In genomic region chr1:224380003-224380402, GRCh38 we compare ENCODE assay signal across 9 cellular contexts. TPM values are rescaled to one million over a fixed set of nuclear protein-coding genes. Genes with fewer than 3 reads are reported as not detected.
DNase-seq lines count a peak whose midpoint lies in the region; ATAC-seq and TF ChIP-seq lines count a peak whose summit lies in the region.
"Had no signal": no experiment of that assay in that cellular context is flagged by ENCODE, and none has a peak within 500 bp of the region (broad histone marks: within the 10 kb centered on the region; RNA-seq: fewer than 3 reads in every experiment).

No MANE protein-coding gene starts in this region.

- H3K27ac ChIP-seq in BLaER1, result no peak overlapping the region
- H3K27ac ChIP-seq: VCaP had no signal

- peaks cover 22% of the 10 kb centered on the region for H3K4me1 ChIP-seq in BLaER1

- H3K9me3 ChIP-seq in BLaER1, result no peaks in the 10 kb centered on the region

- peak overlapping the region; percentile 59 for H3K4me2 ChIP-seq in BLaER1

- H3K27me3 ChIP-seq in BLaER1, result no peaks in the 10 kb centered on the region

- no peak overlapping the region for H3K4me3 ChIP-seq in BLaER1

- TF ChIP-seq CTCF in GM20000 (IDR thresholded peaks at IDR 0.05; ENCODE audit: extremely low read depth, missing control alignments), result no peak

- peak; percentile 76 for ATAC-seq in HG03575 (IDR thresholded peaks at IDR 0.05; ENCODE audit: extremely low read depth, insufficient number of reproducible peaks, low FRiP score, unreplicated experiment)

- no peak overlapping the region for H3K9ac ChIP-seq in BLaER1

- peaks cover 42% of the 10 kb centered on the region for H3K36me3 ChIP-seq in BLaER1

- in situ Hi-C loops in ACHN (cut with HindIII; ENCODE audit: low pct_ligation_motif_present, low pct_unique_long_range_greater_than_20kb, low sequenced_read_pairs), result no loop called here

- peaks cover 47% of the 10 kb centered on the region for H4K20me1 ChIP-seq in BLaER1

- DNase-seq in GM20000 (ENCODE audit: low spot score) (peak; percentile 36), activated T-cell treated with anti-CD3 and anti-CD28 coated beads for 48 hours (ENCODE audit: low read depth) (peak; percentile 31), renal cortical epithelial cell (ENCODE audit: low read depth) (peak; percentile 8), COLO829 (ENCODE audit: low spot score) (no peak), kidney tubule cell (ENCODE audit: low spot score) (no peak), ACHN (no peak)

RNA-seq across cellular contexts. Expression of gene CNIH4, which starts 23.3 kb away (rescaled TPM):
- 77.0 and 122 TPM in 2 replicates for total RNA-seq in renal cortical epithelial cell

RNA-seq across cellular contexts. Expression of gene NVL, which starts 50.0 kb away (rescaled TPM):
- total RNA-seq in renal cortical epithelial cell, result 32.1 and 33.3 TPM in 2 replicates

RNA-seq across cellular contexts. Expression of gene WDR26, which starts 54.6 kb away (rescaled TPM):
- total RNA-seq in renal cortical epithelial cell, result 57.5 and 150 TPM in 2 replicates

Comparison
In these comparisons a context has a peak if more than half of its experiments do, and no peak if none do; other contexts are left out.
1. DNase-seq: peak in GM20000 (single experiment), activated T-cell treated with anti-CD3 and anti-CD28 coated beads for 48 hours (single experiment) and renal cortical epithelial cell (single experiment); none in COLO829 (single experiment), kidney tubule cell (single experiment) and ACHN (single experiment).